1 cellular context compared by ENCODE assay signal in genomic region chr17:2395258-2396170, GRCh38.
A peak's percentile ranks its signal among the peaks of the same experiment; 100 is the strongest.
TF ChIP-seq lines count a peak whose summit lies in the region.

No MANE protein-coding gene starts in this region.

TF ChIP-seq in HEK293, 187 proteins besides CTCF, POLR2A, EP300 and RAD21 (continued from another document and continues in another):
- TF ChIP-seq PRDM4 (tag by site-specific recombination; IDR thresholded peaks at IDR 0.05) (no peak), HOXC10 (CRISPR knock-in tag; IDR thresholded peaks at IDR 0.05) (no peak), ZBTB21 (tag by site-specific recombination; IDR thresholded peaks at IDR 0.05) (no peak), PATZ1 (tag by site-specific recombination; IDR thresholded peaks at IDR 0.05) (peak; percentile 39), ZNF48 (tag by site-specific recombination; IDR thresholded peaks at IDR 0.05) (no peak), ZNF768 (tag by site-specific recombination; IDR thresholded peaks at IDR 0.05) (no peak), ZNF416 (tag by site-specific recombination; IDR thresholded peaks at IDR 0.05) (no peak), ZNF26 (tag by site-specific recombination; IDR thresholded peaks at IDR 0.05) (no peak), ELK4 (IDR thresholded peaks at IDR 0.05; ENCODE audit: borderline replicate concordance, low read depth, low read length) (no peak), ZNF639 (tag by site-specific recombination; IDR thresholded peaks at IDR 0.05) (no peak), ZNF777 (tag by site-specific recombination; IDR thresholded peaks at IDR 0.05; ENCODE audit: borderline replicate concordance) (no peak), ZBTB26 (tag by site-specific recombination; optimal IDR thresholded peaks at IDR 0.05) (no peak), ZNF366 (tag by site-specific recombination; conservative IDR thresholded peaks at IDR 0.05) (no peak), ZNF146 (tag by site-specific recombination; IDR thresholded peaks at IDR 0.05) (no peak), ZNF600 (tag by site-specific recombination; IDR thresholded peaks at IDR 0.05) (peak; percentile 59), ZBTB48 (tag by site-specific recombination; IDR thresholded peaks at IDR 0.05) (peak; percentile 97), ZBTB6 (tag by site-specific recombination; IDR thresholded peaks at IDR 0.05) (no peak), ZNF654 (tag by site-specific recombination; IDR thresholded peaks at IDR 0.05; ENCODE audit: low read depth) (no peak), ATF2 (tag by site-specific recombination; IDR thresholded peaks at IDR 0.05; ENCODE audit: low read depth) (no peak), ZNF311 (tag by site-specific recombination; IDR thresholded peaks at IDR 0.05; ENCODE audit: borderline replicate concordance) (no peak), ZNF133 (tag by site-specific recombination; IDR thresholded peaks at IDR 0.05) (no peak), ZNF792 (tag by site-specific recombination; IDR thresholded peaks at IDR 0.05) (no peak), ZBTB1 (tag by site-specific recombination; IDR thresholded peaks at IDR 0.05) (no peak), ZFP3 (tag by site-specific recombination; IDR thresholded peaks at IDR 0.05; ENCODE audit: low read depth) (no peak), ZNF266 (tag by site-specific recombination; IDR thresholded peaks at IDR 0.05; ENCODE audit: low read depth) (no peak), ZNF404 (tag by site-specific recombination; IDR thresholded peaks at IDR 0.05) (no peak), ZSCAN4 (tag by site-specific recombination; IDR thresholded peaks at IDR 0.05) (no peak), ZNF660 (tag by site-specific recombination; IDR thresholded peaks at IDR 0.05) (no peak), PRDM6 (tag by site-specific recombination; IDR thresholded peaks at IDR 0.05) (no peak), ZNF292 (tag by site-specific recombination; IDR thresholded peaks at IDR 0.05; ENCODE audit: borderline replicate concordance, low read depth) (no peak), ZBTB49 (tag by site-specific recombination; IDR thresholded peaks at IDR 0.05; ENCODE audit: low read depth) (no peak), ZNF747 (tag by site-specific recombination; IDR thresholded peaks at IDR 0.05) (no peak), ZNF140 (tag by site-specific recombination; IDR thresholded peaks at IDR 0.05) (no peak), PBX3 (CRISPR knock-in tag; IDR thresholded peaks at IDR 0.05) (no peak), ZNF704 (tag by site-specific recombination; IDR thresholded peaks at IDR 0.05) (no peak), KLF1 (tag by site-specific recombination; IDR thresholded peaks at IDR 0.05) (no peak)
